ENCODE assay signal across 19 cellular contexts in the genomic region with DNA sequence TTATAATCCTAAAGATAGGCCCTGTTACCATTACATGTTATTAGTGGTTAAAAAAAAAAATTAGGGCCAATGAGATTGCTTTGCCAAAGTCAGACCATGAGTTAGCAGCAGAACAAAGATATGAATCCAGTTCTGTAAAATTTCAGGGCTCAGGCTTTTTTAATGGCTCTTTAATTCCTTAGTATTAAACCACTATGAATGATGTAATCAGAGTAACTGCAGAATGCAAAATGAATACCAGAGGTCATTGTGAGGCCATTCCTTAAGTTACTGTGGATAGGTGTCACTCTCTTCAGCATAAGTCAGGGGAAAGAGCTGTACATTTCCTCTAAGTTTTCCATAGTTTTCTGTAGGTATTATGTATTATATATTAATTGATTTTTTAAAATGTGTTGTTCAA. TPM values are rescaled to one million over a fixed set of nuclear protein-coding genes. Genes with fewer than 3 reads are reported as not detected.
DNase-seq lines count a peak whose midpoint lies in the region; ATAC-seq lines count a peak whose summit lies in the region.
"Had no signal": no experiment of that assay in that cellular context is flagged by ENCODE, and none has a peak within 500 bp of the region (broad histone marks: within the 10 kb centered on the region; RNA-seq: fewer than 3 reads in every experiment).

No MANE protein-coding gene starts in this region.

- no peak overlapping the region for H3K27ac ChIP-seq in trophoblast cell (ENCODE audit: low read depth, low read length)
- H3K27ac ChIP-seq: C4-2B, foreskin keratinocyte, left ventricle myocardium inferior, thoracic aorta, WERI-Rb-1 had no signal

- DNase-seq in EL (peak; percentile 55), NCI-H460 (ENCODE audit: extremely low read depth, low read depth) (peak; percentile 40), dermis blood vessel endothelial cell (peak; percentile 3), trophoblast cell (peak; percentile 17 to 73), GM19238 (ENCODE audit: insufficient read length, low spot score) (no peak), NCI-H1105 (lab: John Stamatoyannopoulos, UW) (no peak), CD1c-positive myeloid dendritic cell (ENCODE audit: extremely low spot score) (no peak)
- DNase-seq: activated CD4-positive, alpha-beta memory T cell treated with anti-CD3 and anti-CD28 coated beads, Interleukin-2, amount 10 ng/mL, durations not matched to agents 7 days and 5 days; activated naive CD8-positive, alpha-beta T cell treated with anti-CD3 and anti-CD28 coated beads for 36 hours; activated T-cell treated with anti-CD3 and anti-CD28 coated beads, Interleukin-2, amount 50 U/mL, for 48 hours; DMS53; foreskin keratinocyte; left ventricle myocardium inferior; WERI-Rb-1 had no signal

- H3K4me2 ChIP-seq in trophoblast cell (ENCODE audit: low read length), result no peak overlapping the region
- H3K4me2 ChIP-seq: smooth muscle cell had no signal

- no peak overlapping the region for H3K18ac ChIP-seq in trophoblast cell (ENCODE audit: low read length)

- H3K4me1 ChIP-seq in trophoblast cell (ENCODE audit: control insufficient read depth in 1 of 2, insufficient read depth in 2 of 2, low read length in 2 of 2), result no peaks in the 10 kb centered on the region
- H3K4me1 ChIP-seq: foreskin keratinocyte had no signal

- no peak for ATAC-seq in HG03354 (IDR thresholded peaks at IDR 0.05; ENCODE audit: poor library complexity, severe bottlenecking, unreplicated experiment)
- ATAC-seq: foreskin keratinocyte, Right ventricle myocardium inferior had no signal

- H4K91ac ChIP-seq in trophoblast cell (ENCODE audit: low read depth, low read length), result no peak overlapping the region

- H2AFZ ChIP-seq in trophoblast cell (ENCODE audit: insufficient read depth, low read length, poor library complexity), result no peak overlapping the region

- H2AK5ac ChIP-seq in trophoblast cell (ENCODE audit: low read length), result no peak overlapping the region

- no peak overlapping the region for H3K4me3 ChIP-seq in trophoblast cell (ENCODE audit: low read depth, low read length)
- H3K4me3 ChIP-seq: left ventricle myocardium inferior, smooth muscle cell, thoracic aorta had no signal

- H3K79me1 ChIP-seq in trophoblast cell (ENCODE audit: low read length), result no peaks in the 10 kb centered on the region

- no peaks in the 10 kb centered on the region for H3K27me3 ChIP-seq in trophoblast cell (ENCODE audit: insufficient read depth, low read length)
- H3K27me3 ChIP-seq: foreskin keratinocyte had no signal

- no peaks in the 10 kb centered on the region for H3K9me3 ChIP-seq in trophoblast cell (ENCODE audit: insufficient read depth, low read depth, low read length)
- H3K9me3 ChIP-seq: left ventricle myocardium inferior, thoracic aorta had no signal

- H3K79me2 ChIP-seq in trophoblast cell (ENCODE audit: control insufficient read depth, insufficient read depth, low read length, poor library complexity), result no peaks in the 10 kb centered on the region

- no peak overlapping the region for H2BK5ac ChIP-seq in trophoblast cell (ENCODE audit: low read depth, low read length, poor library complexity)

- H3K4ac ChIP-seq in trophoblast cell (ENCODE audit: low read depth, low read length), result no peak overlapping the region

- H4K8ac ChIP-seq in trophoblast cell (ENCODE audit: low read depth, low read length), result no peak overlapping the region

- no peak overlapping the region for H3K14ac ChIP-seq in trophoblast cell (ENCODE audit: low read length)

- no peak overlapping the region for H3K23ac ChIP-seq in trophoblast cell (ENCODE audit: low read length)

- H2BK120ac ChIP-seq in trophoblast cell (ENCODE audit: insufficient read depth, low read length, poor library complexity), result no peak overlapping the region

- no peak overlapping the region for H3K9ac ChIP-seq in trophoblast cell (ENCODE audit: low read length)

- H3K36me3 ChIP-seq in trophoblast cell (ENCODE audit: control insufficient read depth in 1 of 2, insufficient read depth in 2 of 2, low read length in 2 of 2), result peaks cover 0 to 3% of the 10 kb centered on the region in 2 experiments

- no peak overlapping the region for H2BK12ac ChIP-seq in trophoblast cell (ENCODE audit: low read length)

- no peak overlapping the region for H4K12ac ChIP-seq in trophoblast cell (ENCODE audit: low read depth, low read length)

RNA-seq across cellular contexts. Expression of gene TBR1, which starts 42.2 kb away (rescaled TPM):
- total RNA-seq in NCI-H460 (2014; rRNA removed; shearing (Covaris generic)), result 0.05 TPM in 1 of 2 replicates, not detected in the other
- polyA plus RNA-seq in NCI-H460 (2014; cell fraction: nucleus; rRNA removed), result not detected in 2 replicates
- not detected in 2 replicates for total RNA-seq in dermis blood vessel endothelial cell
- polyA plus RNA-seq in trophoblast cell (2013), result 0.21 and 0.28 TPM in 2 replicates
- total RNA-seq: activated CD4-positive, alpha-beta memory T cell treated with anti-CD3 and anti-CD28 coated beads, Interleukin-2, amount 10 ng/mL, durations not matched to agents 7 days and 5 days; activated naive CD8-positive, alpha-beta T cell treated with anti-CD3 and anti-CD28 coated beads for 36 hours; foreskin keratinocyte; left ventricle myocardium inferior; Right ventricle myocardium inferior; thoracic aorta had no signal
- polyA plus RNA-seq: foreskin keratinocyte, smooth muscle cell had no signal

Comparison
In these comparisons a context has a peak if more than half of its experiments do, and no peak if none do; other contexts are left out.
1. DNase-seq: peak in EL (single experiment), NCI-H460 (single experiment), dermis blood vessel endothelial cell (single experiment) and trophoblast cell (2 of 2); none in GM19238 (single experiment), NCI-H1105 (single experiment) and CD1c-positive myeloid dendritic cell (single experiment).